In the genomic region with DNA sequence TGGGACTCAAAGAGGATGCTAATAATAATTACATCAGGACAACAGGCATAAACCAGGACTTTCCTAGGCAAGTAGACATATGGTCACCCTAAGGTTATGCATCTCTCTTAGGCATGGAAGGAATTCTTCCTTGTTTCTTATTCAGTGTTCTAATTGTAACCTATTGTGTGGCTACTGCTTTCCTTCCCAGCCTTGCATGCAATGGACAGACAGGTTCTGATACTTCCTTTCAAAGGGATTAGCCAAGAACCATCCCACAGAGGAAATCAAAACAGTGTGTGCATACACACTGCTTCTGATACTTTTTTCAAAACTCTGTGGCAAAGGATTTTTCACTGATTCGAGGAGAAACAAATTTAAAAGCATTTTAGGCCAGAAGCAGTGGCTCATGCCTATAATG, we compare ENCODE assay signal across 24 cellular contexts. TPM values are rescaled to one million over a fixed set of nuclear protein-coding genes. Genes with fewer than 3 reads are reported as not detected.
DNase-seq lines count a peak whose midpoint lies in the region; ATAC-seq, FAIRE-seq and TF ChIP-seq lines count a peak whose summit lies in the region.
"Had no signal": no experiment of that assay in that cellular context is flagged by ENCODE, and none has a peak within 500 bp of the region (broad histone marks: within the 10 kb centered on the region; RNA-seq: fewer than 3 reads in every experiment).

No MANE protein-coding gene starts in this region.

- no peak overlapping the region for H2AFZ ChIP-seq in SK-N-SH (ENCODE audit: low read depth)

- intact Hi-C loops in prostate gland (cut with DNase I) = loop anchor here (5.0 kb wide), 1 partner anchor 42 kb away; no protein-coding TSS in a partner anchor
- intact Hi-C loops in kidney (cut with DNase I) = no loop called here

- POLR2A ChIA-PET in SK-N-SH (lab: Yijun Ruan, JAX) = no interaction called here

- ATAC-seq in SK-N-SH treated with all-trans-retinoic acid at 6 μM for 48 hours (peak; percentile 50), RWPE2 (ENCODE audit: low read depth) (peak; percentile 28)
- ATAC-seq in stimulated activated naive B cell treated with anti-CD40 and anti-IgM and Interleukin-4, amounts not matched to agents 10 μg/mL and 1 μg/mL and 100 μg/mL, for 72 hours (replicated peaks) = no peak
- ATAC-seq: K562; natural killer cell; stimulated activated naive CD8-positive, alpha-beta T cell treated with anti-CD3 and anti-CD28 coated beads, Interleukin-15, amount 100 ng/mL, for 72 hours had no signal

- H3K9me3 Mint-ChIP-seq in stimulated activated naive B cell treated with anti-CD40 and anti-IgM and Interleukin-4, amounts not matched to agents 10 μg/mL and 1 μg/mL and 100 μg/mL, for 72 hours = no peaks in the 10 kb centered on the region
- H3K9me3 Mint-ChIP-seq: natural killer cell; stimulated activated naive CD8-positive, alpha-beta T cell treated with anti-CD3 and anti-CD28 coated beads, Interleukin-15, amount 100 ng/mL, for 72 hours; type B pancreatic cell had no signal

- H3K4me1 Mint-ChIP-seq in stimulated activated naive B cell treated with anti-CD40 and anti-IgM and Interleukin-4, amounts not matched to agents 10 μg/mL and 1 μg/mL and 100 μg/mL, for 72 hours = peaks cover 27 to 51% of the 10 kb centered on the region in 2 donors

- no peak for TF ChIP-seq POLR2A in prostate gland (IDR thresholded peaks at IDR 0.05)

- H3K4me3 ChIP-seq in SK-N-SH (ENCODE audit: low read depth in 2 of 2, low read length in 1 of 2) (no peak overlapping the region), RWPE2 (ENCODE audit: severe bottlenecking) (no peak overlapping the region), prostate gland (no peak overlapping the region), kidney (ENCODE audit: low read length in 2 of 2) (no peak overlapping the region)
- H3K4me3 ChIP-seq: K562, ovary had no signal

- WGBS in SK-N-SH (ENCODE audit: low lambda C conversion rate) = 100% methylated on average over 1 of the region's 1 CpG
- 62% methylated on average over 1 of the region's 1 CpG for WGBS in prostate gland

- TF ChIP-seq CTCF in SK-N-SH (IDR thresholded peaks at IDR 0.05) (no peak), RWPE2 (IDR thresholded peaks at IDR 0.05; ENCODE audit: poor library complexity, severe bottlenecking) (no peak), prostate gland (IDR thresholded peaks at IDR 0.05) (no peak), kidney (IDR thresholded peaks at IDR 0.05; ENCODE audit: borderline replicate concordance, extremely low read depth, insufficient read depth) (no peak)

- DNase-seq in SK-N-SH (no peak), RWPE2 (ENCODE audit: low spot score) (no peak), fibroblast of gingiva (ENCODE audit: low read depth) (peak; percentile 79), prostate gland (ENCODE audit: low spot score) (no peak), ureter (ENCODE audit: low spot score) (no peak), kidney (no peak)
- no peak for DNase-seq in stimulated activated naive B cell treated with anti-CD40 and anti-IgM and Interleukin-4, amounts not matched to agents 10 μg/mL and 1 μg/mL and 100 μg/mL, for 72 hours
- DNase-seq: C1 segment of cervical spinal cord; caudate nucleus; effector CD4-positive, alpha-beta T cell; natural killer cell; NCI-H1092; NCI-H2029 treated with DMSO at 0.1 percent for 48 hours; NCI-H510A; ovary; stimulated activated naive CD8-positive, alpha-beta T cell treated with anti-CD3 and anti-CD28 coated beads, Interleukin-15, amount 100 ng/mL, for 72 hours; SW 1271 had no signal

- TF ChIP-seq RAD21 in SK-N-SH (IDR thresholded peaks at IDR 0.05; ENCODE audit: low read length) = no peak

- H3K27ac ChIP-seq in SK-N-SH (ENCODE audit: low read depth in 2 of 2, low read length in 1 of 2) = peak overlapping the region in 1 of 2 experiments; percentile 6; a peak in 1 of 4 replicates
- H3K27ac ChIP-seq in RWPE2 (ENCODE audit: poor library complexity, severe bottlenecking) = no peak overlapping the region
- no peak overlapping the region for H3K27ac ChIP-seq in prostate gland
- no peak overlapping the region for H3K27ac ChIP-seq in kidney (ENCODE audit: low read depth in 2 of 2, low read length in 2 of 2)
- H3K27ac ChIP-seq: 22Rv1, ovary, RWPE1 had no signal

- H4K20me1 ChIP-seq in SK-N-SH (ENCODE audit: insufficient read depth) = peaks cover 96% of the 10 kb centered on the region

- H3K4me1 ChIP-seq in SK-N-SH (ENCODE audit: control insufficient read depth in 1 of 2, insufficient read depth in 2 of 2, low read depth in 1 of 2, low read length in 1 of 2) (peaks cover 0 to 22% of the 10 kb centered on the region in 2 experiments; a peak in 2 of 4 replicates), RWPE2 (ENCODE audit: insufficient read depth, poor library complexity, severe bottlenecking) (peaks cover 29% of the 10 kb centered on the region), prostate gland (replicated peaks) (no peaks in the 10 kb centered on the region), kidney (ENCODE audit: control insufficient read depth in 1 of 2, insufficient read depth in 1 of 2, low read depth in 1 of 2, low read length in 2 of 2) (peaks cover 0 to 11% of the 10 kb centered on the region in 2 donors)

- H3K9me3 ChIP-seq in SK-N-SH = no peaks in the 10 kb centered on the region
- H3K9me3 ChIP-seq in RWPE2 (ENCODE audit: severe bottlenecking) = no peaks in the 10 kb centered on the region
- H3K9me3 ChIP-seq in prostate gland = no peaks in the 10 kb centered on the region
- H3K9me3 ChIP-seq in kidney (ENCODE audit: control insufficient read depth in 1 of 2, low read length in 2 of 2) = no peaks in the 10 kb centered on the region
- H3K9me3 ChIP-seq: ovary had no signal

- CTCF ChIA-PET in SK-N-SH (lab: Yijun Ruan, JAX) = no interaction called here

- no peaks in the 10 kb centered on the region for H3K27me3 Mint-ChIP-seq in stimulated activated naive B cell treated with anti-CD40 and anti-IgM and Interleukin-4, amounts not matched to agents 10 μg/mL and 1 μg/mL and 100 μg/mL, for 72 hours
- H3K27me3 Mint-ChIP-seq: stimulated activated naive CD8-positive, alpha-beta T cell treated with anti-CD3 and anti-CD28 coated beads, Interleukin-15, amount 100 ng/mL, for 72 hours; type B pancreatic cell had no signal

- peaks cover 100% of the 10 kb centered on the region for H3K79me2 ChIP-seq in SK-N-SH (ENCODE audit: insufficient read depth)

- H3K36me3 Mint-ChIP-seq in stimulated activated naive B cell treated with anti-CD40 and anti-IgM and Interleukin-4, amounts not matched to agents 10 μg/mL and 1 μg/mL and 100 μg/mL, for 72 hours = peaks cover 0 to 3% of the 10 kb centered on the region in 2 donors
- H3K36me3 Mint-ChIP-seq: natural killer cell, type B pancreatic cell had no signal

- H3K4me3 Mint-ChIP-seq in stimulated activated naive B cell treated with anti-CD40 and anti-IgM and Interleukin-4, amounts not matched to agents 10 μg/mL and 1 μg/mL and 100 μg/mL, for 72 hours = no peak overlapping the region
- H3K4me3 Mint-ChIP-seq: natural killer cell; stimulated activated naive CD8-positive, alpha-beta T cell treated with anti-CD3 and anti-CD28 coated beads, Interleukin-15, amount 100 ng/mL, for 72 hours; type B pancreatic cell had no signal

- H3K9ac ChIP-seq in SK-N-SH (no peak overlapping the region), kidney (ENCODE audit: low read length in 2 of 2) (no peak overlapping the region)

- H3K9me2 ChIP-seq in SK-N-SH = no peaks in the 10 kb centered on the region

- TF ChIP-seq EP300 in SK-N-SH (IDR thresholded peaks at IDR 0.05; ENCODE audit: borderline replicate concordance in 1 of 2, low read depth in 1 of 2, low read length in 1 of 2) = no peak

- no peaks in the 10 kb centered on the region for H3K27me3 ChIP-seq in SK-N-SH (ENCODE audit: insufficient read depth)
- no peaks in the 10 kb centered on the region for H3K27me3 ChIP-seq in RWPE2 (ENCODE audit: insufficient read depth, poor library complexity, severe bottlenecking)
- H3K27me3 ChIP-seq in prostate gland (replicated peaks; ENCODE audit: insufficient read depth) = no peaks in the 10 kb centered on the region
- H3K27me3 ChIP-seq: ovary had no signal

- H3K4me2 ChIP-seq in SK-N-SH = no peak overlapping the region

- no peaks in the 10 kb centered on the region for H3K36me3 ChIP-seq in SK-N-SH (replicated peaks in 1 of 2; ENCODE audit: control insufficient read depth in 1 of 2, insufficient read depth in 2 of 2, low read length in 1 of 2)
- H3K36me3 ChIP-seq in RWPE2 (ENCODE audit: low read depth) = no peaks in the 10 kb centered on the region
- no peaks in the 10 kb centered on the region for H3K36me3 ChIP-seq in prostate gland
- no peaks in the 10 kb centered on the region for H3K36me3 ChIP-seq in kidney (ENCODE audit: control insufficient read depth in 1 of 2, insufficient read depth in 2 of 2, low read length in 2 of 2)
- H3K36me3 ChIP-seq: ovary had no signal

- peak overlapping the region; percentile 53 for H3K27ac Mint-ChIP-seq in stimulated activated naive B cell treated with anti-CD40 and anti-IgM and Interleukin-4, amounts not matched to agents 10 μg/mL and 1 μg/mL and 100 μg/mL, for 72 hours
- H3K27ac Mint-ChIP-seq: natural killer cell, type B pancreatic cell had no signal

- FAIRE-seq in kidney (lab: Jason Lieb, UNC) = no peak
- FAIRE-seq: frontal cortex, G401.6, K562 had no signal

- H3F3A ChIP-seq in SK-N-SH (replicated peaks; ENCODE audit: insufficient read depth) = no peaks in the 10 kb centered on the region

TF ChIP-seq in SK-N-SH treated with all-trans-retinoic acid at 6 μM for 48 hours, 23 proteins besides CTCF, POLR2A, EP300 and RAD21 (continues in another document):
- TF ChIP-seq ESRRG (CRISPR knock-in tag; IDR thresholded peaks at IDR 0.05) (no peak), TOX (CRISPR knock-in tag; IDR thresholded peaks at IDR 0.05; ENCODE audit: borderline replicate concordance) (no peak)

TF ChIP-seq in SK-N-SH, 30 proteins besides CTCF, POLR2A, EP300 and RAD21 (continues in another document):
- no peak for TF ChIP-seq ELF1 (IDR thresholded peaks at IDR 0.05)
- TF ChIP-seq, protein P1, sequence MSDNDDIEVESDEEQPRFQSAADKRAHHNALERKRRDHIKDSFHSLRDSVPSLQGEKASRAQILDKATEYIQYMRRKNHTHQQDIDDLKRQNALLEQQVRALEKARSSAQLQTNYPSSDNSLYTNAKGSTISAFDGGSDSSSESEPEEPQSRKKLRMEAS (IDR thresholded peaks at IDR 0.05; ENCODE audit: low read depth) = no peak

RNA-seq across cellular contexts. Expression of a gene that starts 48.3 kb away (rescaled TPM):
- polyA plus RNA-seq in SK-N-SH (2012; rRNA removed) (53.3 and 55.3 TPM in 2 replicates), kidney (ENCODE audit: insufficient read depth, low read depth, low replicate concordance) (23.3 TPM)
- 73.7 and 93.3 TPM in 2 replicates for polyA plus RNA-seq in SK-N-SH (2012; cell fraction: cytosol; rRNA removed)
- polyA plus RNA-seq in SK-N-SH (2012; cell fraction: nucleus; rRNA removed) = 19.4 and 31.6 TPM in 2 replicates
- total RNA-seq in prostate gland (10 to 100 TPM; 40.5 to 59.6 TPM), ureter (31.1 TPM), kidney (33.2 TPM)

Comparison
In these comparisons a context has a peak if more than half of its experiments do, and no peak if none do; other contexts are left out.
1. ATAC-seq: peak in SK-N-SH treated with all-trans-retinoic acid at 6 μM for 48 hours (single experiment) and RWPE2 (single experiment); none in stimulated activated naive B cell treated with anti-CD40 and anti-IgM and Interleukin-4, amounts not matched to agents 10 μg/mL and 1 μg/mL and 100 μg/mL, for 72 hours (0 of 2).